ENCODE assay signal across 1 cellular context in the genomic region with DNA sequence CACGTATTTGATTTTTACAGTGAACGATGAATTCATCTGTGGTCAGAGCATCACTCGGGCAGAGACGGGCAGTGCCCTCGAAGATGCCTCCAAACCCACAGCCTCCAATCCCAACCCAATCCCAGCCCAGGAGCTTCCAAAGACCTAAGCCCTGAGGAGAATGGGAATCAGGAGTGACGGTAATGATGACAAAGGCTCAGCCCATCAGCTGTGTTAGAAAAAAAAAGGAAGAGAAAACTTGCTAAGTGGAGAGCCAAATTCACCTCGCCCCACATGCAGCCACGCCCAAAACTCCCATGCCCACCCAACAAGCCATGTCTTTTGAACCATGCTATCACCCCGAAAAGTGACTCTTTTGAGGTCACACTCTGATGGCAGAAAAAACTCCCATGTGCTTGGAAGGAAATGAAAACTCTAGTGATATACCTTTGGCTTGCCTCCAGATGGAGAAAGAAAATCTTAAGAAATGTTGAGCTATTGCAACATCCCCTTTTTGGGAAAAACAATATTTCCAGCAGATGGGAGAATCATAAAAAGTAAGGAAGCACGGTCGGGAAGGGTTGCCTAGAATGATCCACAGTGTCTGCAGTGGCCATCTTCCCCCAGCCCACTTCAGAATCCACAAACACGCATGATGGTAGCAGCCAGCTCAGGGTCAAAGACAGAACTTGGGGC.
TF ChIP-seq lines count a peak whose summit lies in the region.

No MANE protein-coding gene starts in this region.

TF ChIP-seq in IMR-90, 13 proteins besides CTCF, POLR2A, EP300 and RAD21:
- TF ChIP-seq RCOR1 (IDR thresholded peaks at IDR 0.05; ENCODE audit: insufficient replicate concordance, low read length) (no peak), CEBPB (IDR thresholded peaks at IDR 0.05; ENCODE audit: low read depth, low read length) (peak; percentile 86)
